Comparison of ENCODE assay signal across 12 cellular contexts in genomic region chr7:134941185-134941900, GRCh38. TPM values are rescaled to one million over a fixed set of nuclear protein-coding genes. Genes with fewer than 3 reads are reported as not detected.
DNase-seq lines count a peak whose midpoint lies in the region; ATAC-seq, FAIRE-seq and TF ChIP-seq lines count a peak whose summit lies in the region.
"Had no signal": no experiment of that assay in that cellular context is flagged by ENCODE, and none has a peak within 500 bp of the region (broad histone marks: within the 10 kb centered on the region; RNA-seq: fewer than 3 reads in every experiment).

No MANE protein-coding gene starts in this region.

- no peaks in the 10 kb centered on the region for H3K9me3 ChIP-seq in right atrium auricular region

- no peaks in the 10 kb centered on the region for H3K27me3 ChIP-seq in right atrium auricular region

- no peak for TF ChIP-seq POLR2A in H54 (IDR thresholded peaks at IDR 0.05; ENCODE audit: low read depth, low read length)

- H3K4me1 Mint-ChIP-seq in stimulated activated effector memory CD8-positive, alpha-beta T cell treated with anti-CD3 and anti-CD28 coated beads, Interleukin-12 subunit alpha, Interleukin-12 subunit beta, amount 100 ng/mL, for 72 hours: no peaks in the 10 kb centered on the region

- H3K4me1 ChIP-seq in right atrium auricular region: peaks cover 0 to 31% of the 10 kb centered on the region in 2 donors

- no peak overlapping the region for H3K4me3 Mint-ChIP-seq in stimulated activated effector memory CD8-positive, alpha-beta T cell treated with anti-CD3 and anti-CD28 coated beads, Interleukin-12 subunit alpha, Interleukin-12 subunit beta, amount 100 ng/mL, for 72 hours
- H3K4me3 Mint-ChIP-seq: brain had no signal

- H3K4me3 ChIP-seq in right atrium auricular region: no peak overlapping the region
- H3K4me3 ChIP-seq in skeletal muscle cell (ENCODE audit: low read depth, low read length): no peak overlapping the region

- no peaks in the 10 kb centered on the region for H3K36me3 Mint-ChIP-seq in stimulated activated effector memory CD8-positive, alpha-beta T cell treated with anti-CD3 and anti-CD28 coated beads, Interleukin-12 subunit alpha, Interleukin-12 subunit beta, amount 100 ng/mL, for 72 hours

- H3K27ac Mint-ChIP-seq in stimulated activated effector memory CD8-positive, alpha-beta T cell treated with anti-CD3 and anti-CD28 coated beads, Interleukin-12 subunit alpha, Interleukin-12 subunit beta, amount 100 ng/mL, for 72 hours: no peak overlapping the region

- H3K9me3 Mint-ChIP-seq in stimulated activated effector memory CD8-positive, alpha-beta T cell treated with anti-CD3 and anti-CD28 coated beads, Interleukin-12 subunit alpha, Interleukin-12 subunit beta, amount 100 ng/mL, for 72 hours: no peaks in the 10 kb centered on the region
- H3K9me3 Mint-ChIP-seq: brain had no signal

- H3K27ac ChIP-seq in right atrium auricular region: peak overlapping the region; percentile 7 to 64

- TF ChIP-seq CTCF in right atrium auricular region (IDR thresholded peaks at IDR 0.05): no peak

- H3K36me3 ChIP-seq in right atrium auricular region: peaks cover 80% of the 10 kb centered on the region

- FAIRE-seq in H54 (lab: Jason Lieb, UNC): peak; percentile 82

- no peak for ATAC-seq in HG03025 (IDR thresholded peaks at IDR 0.05; ENCODE audit: low FRiP score, unreplicated experiment)
- no peak for ATAC-seq in stimulated activated effector memory CD8-positive, alpha-beta T cell treated with anti-CD3 and anti-CD28 coated beads, Interleukin-12 subunit alpha, Interleukin-12 subunit beta, amount 100 ng/mL, for 72 hours
- ATAC-seq: left colon had no signal

- DNase-seq in H54 (ENCODE audit: insufficient read length, low spot score) (peak; percentile 50), amniotic epithelial cell (ENCODE audit: low read depth) (peak; percentile 96), right atrium auricular region (ENCODE audit: low spot score) (no peak), skeletal muscle cell (ENCODE audit: low read depth) (peak; percentile 73), superior temporal gyrus (ENCODE audit: extremely low spot score) (no peak)
- no peak for DNase-seq in activated CD8-positive, alpha-beta memory T cell treated with anti-CD3 and anti-CD28 coated beads for 24 hours
- DNase-seq in stimulated activated effector memory CD8-positive, alpha-beta T cell treated with anti-CD3 and anti-CD28 coated beads, Interleukin-12 subunit alpha, Interleukin-12 subunit beta, amount 100 ng/mL, for 72 hours (ENCODE audit: low spot score in 2 of 2): no peak
- DNase-seq: activated CD4-positive, alpha-beta T cell treated with anti-CD3 and anti-CD28 coated beads, Interleukin-2, amount 50 U/mL, for 4 hours; left colon; NCI-H82 had no signal

RNA-seq across cellular contexts. Expression of gene AGBL3, which starts 45.0 kb away (rescaled TPM):
- 1 to 10 TPM in 1 of 2 donors, under 1 TPM in 1; 0.67 to 1.9 TPM for total RNA-seq in right atrium auricular region

Comparison
In these comparisons a context has a peak if more than half of its experiments do, and no peak if none do; other contexts are left out.
1. DNase-seq: peak in H54 (single experiment), amniotic epithelial cell (single experiment) and skeletal muscle cell (single experiment); none in right atrium auricular region (single experiment), activated CD8-positive, alpha-beta memory T cell treated with anti-CD3 and anti-CD28 coated beads for 24 hours (single experiment), superior temporal gyrus (single experiment) and stimulated activated effector memory CD8-positive, alpha-beta T cell treated with anti-CD3 and anti-CD28 coated beads, Interleukin-12 subunit alpha, Interleukin-12 subunit beta, amount 100 ng/mL, for 72 hours (0 of 2).